ENCODE assay signal across 22 cellular contexts in the genomic region with DNA sequence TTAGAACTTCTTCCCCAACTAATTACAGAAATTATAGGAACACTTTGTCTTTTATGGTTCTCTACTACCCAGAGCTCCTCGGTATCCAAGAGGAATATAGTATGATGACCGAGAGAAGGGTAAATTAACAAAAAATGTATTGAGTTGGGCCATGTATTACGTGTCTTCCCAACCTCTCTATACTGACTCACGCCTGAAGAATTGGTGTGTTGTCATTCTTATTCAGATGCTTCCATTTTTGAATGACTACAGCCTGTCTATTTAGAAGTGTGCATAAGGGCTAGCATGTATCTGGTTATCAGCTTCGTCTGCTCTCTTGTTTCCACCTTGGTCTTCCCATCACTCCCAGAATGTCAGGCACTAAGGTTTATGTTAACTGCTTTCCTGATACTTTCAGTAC. TPM values are rescaled to one million over a fixed set of nuclear protein-coding genes. Genes with fewer than 3 reads are reported as not detected.
DNase-seq lines count a peak whose midpoint lies in the region; ATAC-seq, FAIRE-seq and TF ChIP-seq lines count a peak whose summit lies in the region.
"Had no signal": no experiment of that assay in that cellular context is flagged by ENCODE, and none has a peak within 500 bp of the region (broad histone marks: within the 10 kb centered on the region; RNA-seq: fewer than 3 reads in every experiment).

No MANE protein-coding gene starts in this region.

- intact Hi-C loops in PC-3 (cut with micrococcal nuclease): no loop called here

- no peaks in the 10 kb centered on the region for H3F3A ChIP-seq in PC-3 (ENCODE audit: low read length, unreplicated experiment)

- H3K9me2 ChIP-seq in PC-3 (replicated peaks; ENCODE audit: low read length): no peaks in the 10 kb centered on the region

- H3K9me3 ChIP-seq in PC-3 (ENCODE audit: low read length) (no peaks in the 10 kb centered on the region), osteoblast (ENCODE audit: low read depth, low read length) (no peaks in the 10 kb centered on the region)
- H3K9me3 ChIP-seq: body of pancreas, pancreas, thoracic aorta had no signal

- H3K27ac ChIP-seq in PC-3 (ENCODE audit: low read length): no peak overlapping the region
- peak overlapping the region; percentile 49 for H3K27ac ChIP-seq in brain microvascular endothelial cell
- H3K27ac ChIP-seq in osteoblast (ENCODE audit: low read depth, low read length): peak overlapping the region; percentile 81
- H3K27ac ChIP-seq: body of pancreas, pancreas, thoracic aorta had no signal

- no peaks in the 10 kb centered on the region for H3K27me3 ChIP-seq in PC-3 (ENCODE audit: low read length)
- H3K27me3 ChIP-seq in brain microvascular endothelial cell (replicated peaks): no peaks in the 10 kb centered on the region
- H3K27me3 ChIP-seq in osteoblast (ENCODE audit: insufficient read depth, low read length): no peaks in the 10 kb centered on the region
- H3K27me3 ChIP-seq: body of pancreas, pancreas had no signal

- BruUV-seq in PC-3 (replicated peaks; lab: Mats Ljungman, UMichigan): no TSS peak

- peak; percentile 88 for DNase-seq in ELR (ENCODE audit: low read depth)
- DNase-seq in PC-3: peak; percentile 12
- DNase-seq in brain microvascular endothelial cell: peak; percentile 73
- DNase-seq in osteoblast (ENCODE audit: insufficient read length, low spot score, missing footprints): peak; percentile 80
- DNase-seq in H54 (ENCODE audit: insufficient read length, low spot score): no peak
- no peak for DNase-seq in NCI-H446 treated with DMSO at 0.1 percent for 48 hours (lab: John Stamatoyannopoulos, UW)
- DNase-seq in SKM-1 treated with dmso at 0.1 percent for 144 hours (lab: John Stamatoyannopoulos, UW; ENCODE audit: unreplicated experiment): no peak
- DNase-seq: activated CD4-positive, alpha-beta T cell treated with anti-CD3 and anti-CD28 coated beads, Interleukin-2, amount 50 U/mL, for 1 hour; activated CD8-positive, alpha-beta memory T cell treated with anti-CD3 and anti-CD28 coated beads, Interleukin-2, amount 10 ng/mL, durations not matched to agents 7 days and 5 days; body of pancreas; effector CD8-positive, alpha-beta T cell; H7; NCI-H1105 treated with DMSO at 0.1 percent for 48 hours; NCI-H2029; NCI-H345; NCI-H774; pancreas; stimulated activated naive CD4-positive, alpha-beta T cell treated with Interleukin-2 at 50 U/mL for 16 hours; T-helper 9 cell had no signal

- H2AFZ ChIP-seq in PC-3 (ENCODE audit: low read length): no peak overlapping the region
- no peak overlapping the region for H2AFZ ChIP-seq in osteoblast (ENCODE audit: low read length)

- H3K4me3 ChIP-seq in PC-3 (ENCODE audit: low read length): no peak overlapping the region
- H3K4me3 ChIP-seq in brain microvascular endothelial cell (ENCODE audit: low read depth, low read length): no peak overlapping the region
- H3K4me3 ChIP-seq in osteoblast (ENCODE audit: insufficient read depth, low read length): no peak overlapping the region
- H3K4me3 ChIP-seq: body of pancreas, pancreas, thoracic aorta had no signal

- H3K9ac ChIP-seq in PC-3 (ENCODE audit: low read length): no peak overlapping the region

- in situ Hi-C loops in brain microvascular endothelial cell (cut with HindIII; ENCODE audit: low pct_ligation_motif_present, low sequenced_read_pairs): no loop called here

- ATAC-seq in PC-3: peak; percentile 27
- ATAC-seq: activated CD8-positive, alpha-beta memory T cell treated with anti-CD3 and anti-CD28 coated beads, Interleukin-2, amount 10 ng/mL, durations not matched to agents 7 days and 5 days; body of pancreas; natural killer cell treated with Interleukin-12 subunit alpha and Interleukin-12 subunit beta and Interleukin-15 and Interleukin-18, amount 100 ng/mL, for 72 hours; pancreas had no signal

- POLR2A ChIA-PET in PC-3 (lab: Charles Lee; ENCODE audit: unreplicated experiment): no interaction called here

- H3K4me1 ChIP-seq in PC-3 (ENCODE audit: insufficient read depth, low read length) (no peaks in the 10 kb centered on the region), osteoblast (ENCODE audit: insufficient read depth, low read length) (peaks cover 14% of the 10 kb centered on the region)
- H3K4me1 ChIP-seq: body of pancreas, pancreas had no signal

- CTCF ChIA-PET in PC-3 (lab: Charles Lee): no interaction called here

- H4K20me1 ChIP-seq in PC-3 (ENCODE audit: low read length): no peaks in the 10 kb centered on the region
- H4K20me1 ChIP-seq in osteoblast (ENCODE audit: insufficient read depth, low read length): peaks cover 13% of the 10 kb centered on the region

- no peak for FAIRE-seq in H54 (lab: Jason Lieb, UNC)
- FAIRE-seq: keratinocyte, pancreas had no signal

- H3K4me2 ChIP-seq in PC-3 (ENCODE audit: low read length) (no peak overlapping the region), osteoblast (ENCODE audit: insufficient read depth, low read length) (peak overlapping the region; percentile 38)

- no peak for TF ChIP-seq POLR2A in H54 (IDR thresholded peaks at IDR 0.05; ENCODE audit: low read depth, low read length)

- H3K79me2 ChIP-seq in PC-3 (ENCODE audit: low read length) (no peaks in the 10 kb centered on the region), osteoblast (ENCODE audit: insufficient read depth, low read length) (peaks cover 7% of the 10 kb centered on the region)

- peaks cover 28% of the 10 kb centered on the region for H3K36me3 ChIP-seq in PC-3 (ENCODE audit: low read depth, low read length)
- H3K36me3 ChIP-seq in brain microvascular endothelial cell (replicated peaks): peaks cover 91% of the 10 kb centered on the region
- peaks cover 96% of the 10 kb centered on the region for H3K36me3 ChIP-seq in osteoblast (ENCODE audit: insufficient read depth, low read length)

- TF ChIP-seq CTCF in PC-3 (conservative IDR thresholded peaks at IDR 0.05; ENCODE audit: low read depth, low read length) (no peak), brain microvascular endothelial cell (IDR thresholded peaks at IDR 0.05; ENCODE audit: low read depth, low read length, missing control alignments) (no peak), osteoblast (IDR thresholded peaks at IDR 0.05; ENCODE audit: extremely low read depth, low read depth, low read length) (no peak)

RNA-seq across cellular contexts. Expression of a gene that starts 24.5 kb away (rescaled TPM):
- 3.4 and 3.8 TPM in 2 replicates for total RNA-seq in PC-3 (2014; rRNA removed)
- 9.4 and 11.9 TPM in 2 replicates for total RNA-seq in osteoblast

Comparison
In these comparisons a context has a peak if more than half of its experiments do, and no peak if none do; other contexts are left out.
1. DNase-seq: peak in ELR (single experiment), PC-3 (single experiment), brain microvascular endothelial cell (single experiment) and osteoblast (single experiment); none in H54 (single experiment), NCI-H446 treated with DMSO at 0.1 percent for 48 hours (single experiment) and SKM-1 treated with dmso at 0.1 percent for 144 hours (single experiment).